11 cellular contexts compared by ENCODE assay signal in the genomic region with DNA sequence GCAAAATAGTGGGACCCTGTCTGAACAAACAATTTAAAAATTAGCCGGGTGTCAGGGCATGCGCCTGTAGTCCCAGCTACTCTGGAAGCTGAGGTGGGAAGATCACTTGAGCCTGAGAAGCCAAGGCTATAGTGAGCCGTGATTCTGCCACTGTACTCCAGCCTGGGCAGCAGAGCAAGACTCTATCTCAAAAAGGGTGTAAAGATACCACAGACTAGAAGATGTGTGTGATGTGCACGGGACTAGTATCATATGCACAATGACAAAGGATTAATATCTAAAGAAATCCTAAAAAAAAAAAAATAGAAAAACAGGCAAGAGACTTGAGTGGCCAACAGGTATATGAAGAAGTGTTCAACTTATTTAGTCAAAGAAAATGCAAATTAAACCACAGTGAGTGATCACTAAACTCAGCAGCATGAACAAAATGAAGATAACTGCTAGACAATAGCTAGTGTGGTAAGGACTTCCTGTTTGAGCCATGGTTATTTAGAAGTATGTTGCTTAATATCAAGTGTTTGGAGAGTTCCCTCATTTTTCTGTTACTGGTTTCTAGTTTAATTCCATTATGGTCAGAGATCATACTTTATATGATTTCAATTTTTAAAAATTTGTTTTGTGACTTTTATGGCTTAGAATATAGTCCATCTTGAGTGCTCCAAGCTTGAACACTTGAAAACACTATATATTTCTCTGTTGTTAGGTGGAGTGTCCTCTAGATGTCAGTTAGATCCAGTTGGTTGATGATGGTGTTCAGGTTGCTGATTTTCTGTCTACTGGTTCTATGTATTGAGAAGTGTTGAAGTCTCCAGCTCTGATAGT. TPM values are rescaled to one million over a fixed set of nuclear protein-coding genes. Genes with fewer than 3 reads are reported as not detected.
DNase-seq lines count a peak whose midpoint lies in the region; ATAC-seq and TF ChIP-seq lines count a peak whose summit lies in the region.
"Had no signal": no experiment of that assay in that cellular context is flagged by ENCODE, and none has a peak within 500 bp of the region (broad histone marks: within the 10 kb centered on the region; RNA-seq: fewer than 3 reads in every experiment).

No MANE protein-coding gene starts in this region.

- CTCF ChIA-PET in Panc1 (lab: Charles Lee): no interaction called here

- TF ChIP-seq CTCF in Panc1 (IDR thresholded peaks at IDR 0.05): no peak
- TF ChIP-seq CTCF in fibroblast of the aortic adventitia (IDR thresholded peaks at IDR 0.05; ENCODE audit: insufficient read depth, low read length): no peak
- TF ChIP-seq CTCF in left ventricle myocardium inferior (IDR thresholded peaks at IDR 0.05; ENCODE audit: borderline replicate concordance): no peak
- TF ChIP-seq CTCF in osteoblast (IDR thresholded peaks at IDR 0.05; ENCODE audit: extremely low read depth, low read depth, low read length): no peak

- H4K20me1 ChIP-seq in osteoblast (ENCODE audit: insufficient read depth, low read length): peaks cover 10% of the 10 kb centered on the region

- H3K27me3 ChIP-seq in Panc1 (ENCODE audit: control insufficient read depth, insufficient read depth, low read length) (no peaks in the 10 kb centered on the region), left ventricle myocardium inferior (ENCODE audit: low read depth) (no peaks in the 10 kb centered on the region), osteoblast (ENCODE audit: insufficient read depth, low read length) (no peaks in the 10 kb centered on the region)
- H3K27me3 ChIP-seq: cardiac muscle cell had no signal

- POLR2A ChIA-PET in Panc1 (lab: Charles Lee): interaction anchor here (0.6 to 0.7 kb wide), 2 partner anchors 273 to 481 kb away, joined by 4 to 9 read pairs; no protein-coding TSS in a partner anchor

- H3K4me3 ChIP-seq in Panc1 (ENCODE audit: low read depth in 2 of 2, low read length in 2 of 2) (no peak overlapping the region), fibroblast of the aortic adventitia (ENCODE audit: low read depth, low read length) (no peak overlapping the region), left ventricle myocardium inferior (no peak overlapping the region), osteoblast (ENCODE audit: insufficient read depth, low read length) (no peak overlapping the region)
- H3K4me3 ChIP-seq: cardiac muscle cell had no signal

- ATAC-seq in GM21723 (IDR thresholded peaks at IDR 0.05; ENCODE audit: unreplicated experiment): peak; percentile 56
- ATAC-seq in Panc1: peak; percentile 71; the same call in 1 of the 2 replicates
- ATAC-seq in HG02798 (IDR thresholded peaks at IDR 0.05; ENCODE audit: poor library complexity, unreplicated experiment): no peak

- BruUV-seq in Panc1 (replicated peaks; lab: Mats Ljungman, UMichigan): no TSS peak

- H3K4me2 ChIP-seq in osteoblast (ENCODE audit: insufficient read depth, low read length): no peak overlapping the region

- H3K27ac ChIP-seq in Panc1 (ENCODE audit: low read length) (no peak overlapping the region), left ventricle myocardium inferior (replicated peaks) (no peak overlapping the region), osteoblast (ENCODE audit: low read depth, low read length) (no peak overlapping the region)
- H3K27ac ChIP-seq: cardiac muscle cell had no signal

- H3K36me3 ChIP-seq in Panc1 (ENCODE audit: control insufficient read depth, insufficient read depth, low read length): no peaks in the 10 kb centered on the region
- H3K36me3 ChIP-seq in left ventricle myocardium inferior: no peaks in the 10 kb centered on the region
- no peaks in the 10 kb centered on the region for H3K36me3 ChIP-seq in osteoblast (ENCODE audit: insufficient read depth, low read length)
- H3K36me3 ChIP-seq: cardiac muscle cell had no signal

- in situ Hi-C loops in Panc1 (cut with HindIII; ENCODE audit: low pct_unique_long_range_greater_than_20kb, low sequenced_read_pairs): no loop called here

- H2AFZ ChIP-seq in osteoblast (ENCODE audit: low read length): no peak overlapping the region

- intact Hi-C loops in Panc1 (cut with micrococcal nuclease; ENCODE audit: unreplicated experiment) (no loop called here), left ventricle myocardium inferior (cut with micrococcal nuclease) (no loop called here)

- no peaks in the 10 kb centered on the region for H3K9me3 ChIP-seq in Panc1 (ENCODE audit: control insufficient read depth, insufficient read depth, low read depth, low read length)
- H3K9me3 ChIP-seq in left ventricle myocardium inferior (replicated peaks): no peaks in the 10 kb centered on the region
- no peaks in the 10 kb centered on the region for H3K9me3 ChIP-seq in osteoblast (ENCODE audit: low read depth, low read length)

- DNase-seq in ELR (ENCODE audit: low read depth) (peak; percentile 13), Panc1 (ENCODE audit: low read depth, low spot score) (no peak), fibroblast of the aortic adventitia (ENCODE audit: low read depth) (peak; percentile 47), left ventricle myocardium inferior (no peak), osteoblast (ENCODE audit: insufficient read length, low spot score, missing footprints) (no peak), midbrain (lab: John Stamatoyannopoulos, UW) (no peak)
- DNase-seq: NCI-H226 had no signal

- peaks cover 20% of the 10 kb centered on the region for H3K79me2 ChIP-seq in osteoblast (ENCODE audit: insufficient read depth, low read length)

- H3K4me1 ChIP-seq in Panc1 (ENCODE audit: control insufficient read depth, insufficient read depth, low read length) (no peaks in the 10 kb centered on the region), left ventricle myocardium inferior (no peaks in the 10 kb centered on the region), osteoblast (ENCODE audit: insufficient read depth, low read length) (no peaks in the 10 kb centered on the region)

RNA-seq across cellular contexts. Expression of gene SLX4, which starts 14.7 kb away (rescaled TPM):
- total RNA-seq in Panc1 (2021; ENCODE audit: unreplicated experiment): 15.5 TPM
- polyA plus RNA-seq in Panc1 (2012; ENCODE audit: insufficient read length): 8.7 TPM
- 4.3 and 7.0 TPM in 2 replicates for total RNA-seq in fibroblast of the aortic adventitia (ENCODE audit: low replicate concordance)
- total RNA-seq in left ventricle myocardium inferior: 2.5 TPM
- 4.0 and 4.7 TPM in 2 replicates for total RNA-seq in osteoblast

RNA-seq across cellular contexts. Expression of gene DNASE1, which starts 28.4 kb away (rescaled TPM):
- total RNA-seq in Panc1 (2021; ENCODE audit: unreplicated experiment): 21.1 TPM
- 24.7 TPM for polyA plus RNA-seq in Panc1 (2012; ENCODE audit: insufficient read length)
- 5.8 and 11.8 TPM in 2 replicates for total RNA-seq in fibroblast of the aortic adventitia (ENCODE audit: low replicate concordance)
- 7.7 TPM for total RNA-seq in left ventricle myocardium inferior
- 11.9 and 13.3 TPM in 2 replicates for total RNA-seq in osteoblast

RNA-seq across cellular contexts. Expression of gene NLRC3, which starts 48.9 kb away (rescaled TPM):
- 0.26 TPM for total RNA-seq in Panc1 (2021; ENCODE audit: unreplicated experiment)
- polyA plus RNA-seq in Panc1 (2012; ENCODE audit: insufficient read length): 0.10 TPM
- total RNA-seq in fibroblast of the aortic adventitia (ENCODE audit: low replicate concordance): not detected in 2 replicates
- total RNA-seq in left ventricle myocardium inferior: 0.93 TPM
- under 0.01 and 0.29 TPM in 2 replicates for total RNA-seq in osteoblast
- total RNA-seq: myocyte had no signal

Comparison
In these comparisons a context has a peak if more than half of its experiments do, and no peak if none do; other contexts are left out.
1. DNase-seq: peak in ELR (single experiment) and fibroblast of the aortic adventitia (single experiment); none in Panc1 (single experiment), left ventricle myocardium inferior (single experiment), osteoblast (single experiment) and midbrain (single experiment).